10 cellular contexts compared by ENCODE assay signal in genomic region chr1:3069491-3070303, GRCh38. TPM values are rescaled to one million over a fixed set of nuclear protein-coding genes. Genes with fewer than 3 reads are reported as not detected.
DNase-seq lines count a peak whose midpoint lies in the region; ATAC-seq, FAIRE-seq and TF ChIP-seq lines count a peak whose summit lies in the region.
"Had no signal": no experiment of that assay in that cellular context is flagged by ENCODE, and none has a peak within 500 bp of the region (broad histone marks: within the 10 kb centered on the region; RNA-seq: fewer than 3 reads in every experiment).

No MANE protein-coding gene starts in this region.

- TF ChIP-seq CTCF in PC-3 (conservative IDR thresholded peaks at IDR 0.05; ENCODE audit: low read depth, low read length) (peak; percentile 53), endothelial cell of umbilical vein (IDR thresholded peaks at IDR 0.05; ENCODE audit: extremely low read depth in 1 of 2, insufficient read depth in 1 of 2, low read depth in 1 of 2, low read length in 2 of 2) (peak in 1 of 2 donors; percentile 5), upper lobe of right lung (IDR thresholded peaks at IDR 0.05) (peak; percentile 36)

- no peaks in the 10 kb centered on the region for H4K20me1 ChIP-seq in PC-3 (ENCODE audit: low read length)
- H4K20me1 ChIP-seq in endothelial cell of umbilical vein (replicated peaks; ENCODE audit: control insufficient read depth, extremely low read depth, insufficient read depth, low read length), result no peaks in the 10 kb centered on the region

- BruUV-seq in PC-3 (replicated peaks; lab: Mats Ljungman, UMichigan) (no TSS peak), endothelial cell of umbilical vein (replicated peaks; lab: Mats Ljungman, UMichigan) (no TSS peak)

- H3K4me1 ChIP-seq in PC-3 (ENCODE audit: insufficient read depth, low read length) (peaks cover 3% of the 10 kb centered on the region; the same call in 1 of the 2 replicates), endothelial cell of umbilical vein (ENCODE audit: control insufficient read depth, extremely low read depth, insufficient read depth, low read length) (no peaks in the 10 kb centered on the region), upper lobe of right lung (peaks cover 3% of the 10 kb centered on the region)

- H3K4me2 ChIP-seq in PC-3 (ENCODE audit: low read length) (peak overlapping the region; percentile 96), endothelial cell of umbilical vein (ENCODE audit: insufficient read depth, low read length) (peak overlapping the region; percentile 70)

- no peaks in the 10 kb centered on the region for H3K9me1 ChIP-seq in endothelial cell of umbilical vein (replicated peaks; ENCODE audit: control insufficient read depth, extremely low read depth, insufficient read depth, low read length)

- ATAC-seq in PC-3 (peak; percentile 52), upper lobe of right lung (peak; percentile 24), GM19467 (IDR thresholded peaks at IDR 0.05; ENCODE audit: unreplicated experiment) (no peak), GM18868 (IDR thresholded peaks at IDR 0.05; ENCODE audit: unreplicated experiment) (no peak)

- H3K79me2 ChIP-seq in PC-3 (ENCODE audit: low read length), result no peaks in the 10 kb centered on the region
- no peaks in the 10 kb centered on the region for H3K79me2 ChIP-seq in endothelial cell of umbilical vein (ENCODE audit: control insufficient read depth, insufficient read depth, low read length)

- FAIRE-seq in endothelial cell of umbilical vein (lab: Jason Lieb, UNC), result peak; percentile 18
- FAIRE-seq: A204.1 had no signal

- H3K27ac ChIP-seq in PC-3 (ENCODE audit: low read length) (no peak overlapping the region), endothelial cell of umbilical vein (ENCODE audit: insufficient read depth, low read depth, low read length) (no peak overlapping the region), upper lobe of right lung (peak overlapping the region; percentile 86)

- dilution Hi-C loops in endothelial cell of umbilical vein (cut with MboI; ENCODE audit: extremely low pct_ligation_motif_present, low sequenced_read_pairs), result no loop called here

- H3K36me3 ChIP-seq in PC-3 (ENCODE audit: low read depth, low read length) (no peaks in the 10 kb centered on the region), endothelial cell of umbilical vein (ENCODE audit: control insufficient read depth in 2 of 2, extremely low read depth in 1 of 2, insufficient read depth in 2 of 2, low read length in 2 of 2) (no peaks in the 10 kb centered on the region), upper lobe of right lung (no peaks in the 10 kb centered on the region)

- TF ChIP-seq POLR2A in endothelial cell of umbilical vein (IDR thresholded peaks at IDR 0.05; ENCODE audit: low read depth, low read length), result no peak

- H3K9me3 ChIP-seq in PC-3 (ENCODE audit: low read length) (no peaks in the 10 kb centered on the region), endothelial cell of umbilical vein (replicated peaks; ENCODE audit: control insufficient read depth, insufficient read depth, low read length) (no peaks in the 10 kb centered on the region), upper lobe of right lung (no peaks in the 10 kb centered on the region)

- H3K27me3 ChIP-seq in PC-3 (ENCODE audit: low read length) (peaks cover 80% of the 10 kb centered on the region), endothelial cell of umbilical vein (ENCODE audit: control insufficient read depth in 2 of 2, insufficient read depth in 2 of 2, low read length in 2 of 2) (peaks cover 60 to 77% of the 10 kb centered on the region in 2 experiments), upper lobe of right lung (peaks cover 82% of the 10 kb centered on the region)

- H3K9ac ChIP-seq in PC-3 (ENCODE audit: low read length), result no peak overlapping the region
- no peak overlapping the region for H3K9ac ChIP-seq in endothelial cell of umbilical vein (replicated peaks; ENCODE audit: extremely low read depth, insufficient read depth, low read length)

- POLR2A ChIA-PET in PC-3 (lab: Charles Lee; ENCODE audit: unreplicated experiment), result no interaction called here
- POLR2A ChIA-PET in endothelial cell of umbilical vein (lab: Charles Lee), result no interaction called here

- CTCF ChIA-PET in PC-3 (lab: Charles Lee) (no interaction called here), endothelial cell of umbilical vein (lab: Charles Lee) (interaction anchor here (0.7 to 1.7 kb wide), 2 partner anchors 340 to 355 kb away, joined by 3 to 4 read pairs; no protein-coding TSS in a partner anchor)

- peak overlapping the region; percentile 74 for H3K4me3 ChIP-seq in PC-3 (ENCODE audit: low read length)
- H3K4me3 ChIP-seq in endothelial cell of umbilical vein (replicated peaks in 1 of 3; ENCODE audit: insufficient read depth in 1 of 3, low read depth in 1 of 3, low read length in 3 of 3), result peak overlapping the region; percentile 38 to 54 (median 41)
- H3K4me3 ChIP-seq in upper lobe of right lung, result peak overlapping the region; percentile 68

- no peaks in the 10 kb centered on the region for H3F3A ChIP-seq in PC-3 (ENCODE audit: low read length, unreplicated experiment)

- H2AFZ ChIP-seq in PC-3 (ENCODE audit: low read length) (peak overlapping the region; percentile 74), endothelial cell of umbilical vein (ENCODE audit: low read depth, low read length) (no peak overlapping the region)

- DNase-seq in DMS153 treated with DMSO at 0.1 percent for 48 hours (lab: John Stamatoyannopoulos, UW; ENCODE audit: unreplicated experiment), result peak; percentile 16
- no peak for DNase-seq in DMS153 (lab: John Stamatoyannopoulos, UW)
- peak; percentile 40 for DNase-seq in PC-3
- DNase-seq in endothelial cell of umbilical vein (ENCODE audit: low read depth, low spot score), result peak; percentile 17
- peak; percentile 40 for DNase-seq in midbrain (lab: John Stamatoyannopoulos, UW)
- DNase-seq in upper lobe of right lung, result peak; percentile 76

- intact Hi-C loops in PC-3 (cut with micrococcal nuclease), result loop anchor here (5.0 kb wide), 1 partner anchor 343 kb away; no protein-coding TSS in a partner anchor
- intact Hi-C loops in endothelial cell of umbilical vein (cut with micrococcal nuclease), result loop anchor here (5.0 to 10.0 kb wide), 2 partner anchors 245 to 657 kb away; partner anchors contain the start of gene PEX10
- intact Hi-C loops in upper lobe of right lung (cut with DNase I), result loop anchor here (10.0 kb wide), 1 partner anchor 345 kb away; no protein-coding TSS in a partner anchor

- H3K9me2 ChIP-seq in PC-3 (replicated peaks; ENCODE audit: low read length), result no peaks in the 10 kb centered on the region

TF ChIP-seq in endothelial cell of umbilical vein, 7 proteins besides CTCF, POLR2A, EP300 and RAD21:
- TF ChIP-seq, protein P1, sequence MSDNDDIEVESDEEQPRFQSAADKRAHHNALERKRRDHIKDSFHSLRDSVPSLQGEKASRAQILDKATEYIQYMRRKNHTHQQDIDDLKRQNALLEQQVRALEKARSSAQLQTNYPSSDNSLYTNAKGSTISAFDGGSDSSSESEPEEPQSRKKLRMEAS (IDR thresholded peaks at IDR 0.05; ENCODE audit: insufficient read depth, insufficient read length), result no peak
- TF ChIP-seq POLR2AphosphoS5 (IDR thresholded peaks at IDR 0.05; ENCODE audit: insufficient read depth, low read depth, low read length) (no peak), GATA2 (IDR thresholded peaks at IDR 0.05; ENCODE audit: insufficient read depth, insufficient read length, low read depth, low read length) (no peak), FOS (IDR thresholded peaks at IDR 0.05; ENCODE audit: borderline replicate concordance, insufficient read depth, low read length) (no peak), MYC (IDR thresholded peaks at IDR 0.05; ENCODE audit: low read depth, low read length) (no peak), EZH2 (IDR thresholded peaks at IDR 0.05; ENCODE audit: borderline replicate concordance, low read depth, low read length, severe bottlenecking) (no peak), JUN (IDR thresholded peaks at IDR 0.05; ENCODE audit: borderline replicate concordance, insufficient read depth, insufficient read length, low read depth) (no peak)

RNA-seq across cellular contexts. Expression of gene PRDM16, which starts 0.7 kb away (rescaled TPM):
- total RNA-seq in PC-3 (2014; rRNA removed), result 0.04 and 0.17 TPM in 2 replicates
- total RNA-seq in endothelial cell of umbilical vein, result not detected in 2 replicates
- not detected in 2 replicates for polyA plus RNA-seq in endothelial cell of umbilical vein
- 0.01 TPM in 1 of 2 replicates, not detected in the other for polyA plus RNA-seq in endothelial cell of umbilical vein (2011; cell fraction: cytosol; rRNA removed)
- polyA plus RNA-seq in endothelial cell of umbilical vein (2011; cell fraction: nucleus; rRNA removed), result not detected in 2 replicates
- polyA plus RNA-seq in endothelial cell of umbilical vein (2012), result not detected in 2 replicates
- polyA minus RNA-seq in endothelial cell of umbilical vein, result not detected in 2 replicates
- not detected for polyA minus RNA-seq in endothelial cell of umbilical vein (2011; cell fraction: cytosol; rRNA and poly(A)+ RNA removed)
- polyA minus RNA-seq in endothelial cell of umbilical vein (2011; cell fraction: nucleus; rRNA and poly(A)+ RNA removed), result not detected in 2 replicates
- total RNA-seq in upper lobe of right lung, result 21.0 TPM

RNA-seq across cellular contexts. Expression of gene ACTRT2, which starts 48.4 kb away (rescaled TPM):
- not detected in 2 replicates for total RNA-seq in PC-3 (2014; rRNA removed)
- total RNA-seq in endothelial cell of umbilical vein, result not detected in 2 replicates
- not detected in 2 replicates for polyA plus RNA-seq in endothelial cell of umbilical vein
- not detected in 2 replicates for polyA plus RNA-seq in endothelial cell of umbilical vein (2011; cell fraction: cytosol; rRNA removed)
- not detected in 2 replicates for polyA plus RNA-seq in endothelial cell of umbilical vein (2011; cell fraction: nucleus; rRNA removed)
- polyA plus RNA-seq in endothelial cell of umbilical vein (2012), result not detected in 2 replicates
- polyA minus RNA-seq in endothelial cell of umbilical vein, result not detected in 2 replicates
- polyA minus RNA-seq in endothelial cell of umbilical vein (2011; cell fraction: cytosol; rRNA and poly(A)+ RNA removed), result not detected
- not detected in 2 replicates for polyA minus RNA-seq in endothelial cell of umbilical vein (2011; cell fraction: nucleus; rRNA and poly(A)+ RNA removed)
- total RNA-seq in upper lobe of right lung, result not detected
- total RNA-seq: subcutaneous adipose tissue had no signal

Comparison
In these comparisons a context has a peak if more than half of its experiments do, and no peak if none do; other contexts are left out.
1. ATAC-seq: peak in PC-3 (single experiment) and upper lobe of right lung (single experiment); none in GM19467 (single experiment) and GM18868 (single experiment).
2. RNA of gene PRDM16, which starts 0.7 kb away (total RNA-seq): 21.0 TPM in upper lobe of right lung (single experiment); 0.04 to 0.17 TPM in PC-3 and not detected in endothelial cell of umbilical vein; every median in the first group is over 10 times any median in the second.
3. Peak in every context shown above with its lines, with median percentiles within 50 percentile points of each other: H3K4me3 ChIP-seq.